Comparison of ENCODE assay signal across 8 cellular contexts in the genomic region with DNA sequence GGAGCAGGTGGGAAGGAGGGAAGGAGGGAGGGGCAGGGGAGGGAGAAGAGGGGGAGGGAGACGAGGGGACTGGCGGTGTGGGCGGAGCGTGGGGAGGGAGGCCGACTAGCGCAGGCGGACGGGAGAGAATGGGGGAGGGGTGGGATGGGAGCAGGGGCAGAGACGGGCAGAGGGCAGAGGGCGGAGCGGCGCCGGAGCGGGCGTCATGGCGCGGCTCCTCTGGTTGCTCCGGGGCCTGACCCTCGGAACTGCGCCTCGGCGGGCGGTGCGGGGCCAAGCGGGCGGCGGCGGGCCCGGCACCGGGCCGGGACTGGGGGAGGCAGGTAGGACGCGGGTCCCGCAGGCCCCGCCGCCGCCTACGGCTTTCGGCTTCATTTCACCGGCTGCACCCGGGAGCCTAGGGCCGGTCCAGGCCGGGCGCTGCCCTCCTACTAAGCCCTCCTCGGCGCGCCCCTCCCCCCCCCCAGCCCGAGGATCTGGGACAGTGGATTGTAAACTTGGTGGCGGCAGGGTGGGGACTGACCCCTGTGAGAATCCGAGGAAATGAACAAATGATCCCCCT. TPM values are rescaled to one million over a fixed set of nuclear protein-coding genes. Genes with fewer than 3 reads are reported as not detected.
DNase-seq lines count a peak whose midpoint lies in the region; ATAC-seq and TF ChIP-seq lines count a peak whose summit lies in the region.

A gene (plus strand): TSS at position 176 of the 562 bp plus-strand sequence. CDS start 30 bp downstream, at position 206.

- no peak for TF ChIP-seq CTCF in colonic mucosa (IDR thresholded peaks at IDR 0.05)

- DNase-seq in AG08395 (ENCODE audit: low spot score) (peak; percentile 97), NCI-H2227 treated with DMSO at 0.1 percent for 48 hours (lab: John Stamatoyannopoulos, UW) (peak; percentile 67), colonic mucosa (peak; percentile 96), left colon (peak; percentile 95 to 97)
- DNase-seq in activated CD4-positive, alpha-beta T cell treated with anti-CD3 and anti-CD28 coated beads for 4 hours: peak; percentile 82 to 84
- DNase-seq in stimulated activated CD4-positive, alpha-beta T cell treated with anti-CD3 and anti-CD28 coated beads, Interleukin-1b, Interleukin-23, amount 100 ng/mL, for 4 hours (ENCODE audit: low read depth in 2 of 2): peak; percentile 58 to 72

- H3K9ac ChIP-seq in colonic mucosa (ENCODE audit: low read depth in 2 of 2, low read length in 2 of 2): peak within 1 kb of the TSS; percentile 53 to 92

- ATAC-seq in GM18868 (IDR thresholded peaks at IDR 0.05; ENCODE audit: unreplicated experiment) (peak; percentile 80), HG03103 (IDR thresholded peaks at IDR 0.05; ENCODE audit: low read depth, unreplicated experiment) (peak; percentile 77), left colon (peak; percentile 87)

- H3K9me3 ChIP-seq in colonic mucosa: no peaks in the 10 kb centered on the region

- H3K27ac ChIP-seq in colonic mucosa: peak within 1 kb of the TSS; percentile 88

- H3K36me3 ChIP-seq in colonic mucosa: no peaks in the 10 kb centered on the region

- H3K4me3 ChIP-seq in colonic mucosa: peak within 1 kb of the TSS; percentile 68

- intact Hi-C loops in colonic mucosa (cut with DNase I) (no loop called here), left colon (cut with DNase I, micrococcal nuclease) (no loop called here)

- H3K27me3 ChIP-seq in colonic mucosa: no peaks in the 10 kb centered on the region

- H3K4me1 ChIP-seq in colonic mucosa: peaks cover 5% of the 10 kb centered on the region

RNA-seq across cellular contexts. Expression of the gene that starts here (rescaled TPM):
- total RNA-seq in colonic mucosa (10 to 100 TPM; 29.2 to 43.2 TPM), left colon (10 to 100 TPM; 39.9 to 43.7 TPM)

Comparison
In these comparisons a context has a peak if more than half of its experiments do, and no peak if none do; other contexts are left out.
1. Peak in every context shown above with its lines: DNase-seq, ATAC-seq, H3K4me3 ChIP-seq and H3K27ac ChIP-seq.